Comparison of ENCODE assay signal across 16 cellular contexts in genomic region chr10:104054430-104054829, GRCh38. TPM values are rescaled to one million over a fixed set of nuclear protein-coding genes. Genes with fewer than 3 reads are reported as not detected.
DNase-seq lines count a peak whose midpoint lies in the region; TF ChIP-seq lines count a peak whose summit lies in the region.
"Had no signal": no experiment of that assay in that cellular context is flagged by ENCODE, and none has a peak within 500 bp of the region (broad histone marks: within the 10 kb centered on the region; RNA-seq: fewer than 3 reads in every experiment).

No MANE protein-coding gene starts in this region.

- H3K27ac ChIP-seq in H9 (ENCODE audit: insufficient read length, low read depth, low read length) = no peak overlapping the region
- H3K27ac ChIP-seq: neural progenitor cell had no signal

- no peak overlapping the region for H2BK120ac ChIP-seq in H9 (ENCODE audit: low read depth, low read length, poor library complexity, severe bottlenecking)

- H3K36me3 Mint-ChIP-seq in H9 (ENCODE audit: insufficient read depth in 1 of 3, low read depth in 3 of 3) (no peaks in the 10 kb centered on the region), Calu3 (ENCODE audit: insufficient read depth, unreplicated experiment) (no peaks in the 10 kb centered on the region)
- H3K36me3 Mint-ChIP-seq: neural progenitor cell had no signal

- H2BK15ac ChIP-seq in H9 (ENCODE audit: low read depth, low read length) = no peak overlapping the region

- H3K9ac ChIP-seq in H9 (ENCODE audit: extremely low read depth, insufficient read length, low read length) = no peak overlapping the region
- H3K9ac ChIP-seq: neural progenitor cell had no signal

- no peaks in the 10 kb centered on the region for H3K23me2 ChIP-seq in H9 (ENCODE audit: insufficient read length, low read depth, low read length, poor library complexity, severe bottlenecking)

- H3K4me3 Mint-ChIP-seq in H9 (no peak overlapping the region), Calu3 (ENCODE audit: low read depth, unreplicated experiment) (no peak overlapping the region)
- H3K4me3 Mint-ChIP-seq: activated T-cell treated with anti-CD3 and anti-CD28 coated beads, Interleukin-2, amount 50 U/mL, for 24 hours; IgD-negative memory B cell; neural progenitor cell had no signal

- H3K27ac Mint-ChIP-seq in H9 = peak overlapping the region; percentile 6 to 76 (median 75); a peak in 4 of 7 replicates
- no peak overlapping the region for H3K27ac Mint-ChIP-seq in Calu3 (ENCODE audit: unreplicated experiment)
- H3K27ac Mint-ChIP-seq: activated T-cell treated with anti-CD3 and anti-CD28 coated beads, Interleukin-2, amount 50 U/mL, for 24 hours; neural progenitor cell had no signal

- H3K9me3 ChIP-seq in H9 (ENCODE audit: control insufficient read depth, low read depth, low read length) = no peaks in the 10 kb centered on the region
- H3K9me3 ChIP-seq: transverse colon had no signal

- CTCF ChIA-PET in HEK293T (lab: Yijun Ruan, JAX) = no interaction called here
- CTCF ChIA-PET in Calu3 (lab: Charles Lee) = no interaction called here

- no peak overlapping the region for H2AK5ac ChIP-seq in H9 (ENCODE audit: insufficient read length, low read length)

- H3T11ph ChIP-seq in H9 (ENCODE audit: low read length) = no peak overlapping the region

- H4K91ac ChIP-seq in H9 (ENCODE audit: insufficient read length, low read depth, low read length) = no peak overlapping the region

- no CpG with 5 or more reads among the region's 8 CpGs for WGBS in H9 (ENCODE audit: extremely low coverage, insufficient read length, low lambda C conversion rate)

- H3K56ac ChIP-seq in H9 (ENCODE audit: insufficient read length, low read depth, low read length) = no peak overlapping the region

- H3K27me3 ChIP-seq in H9 (ENCODE audit: insufficient read depth, low read length) = no peaks in the 10 kb centered on the region; the same call in 1 of the 2 replicates
- H3K27me3 ChIP-seq: neural progenitor cell, transverse colon had no signal

- H3K4ac ChIP-seq in H9 (ENCODE audit: low read depth, low read length) = no peak overlapping the region

- no peak overlapping the region for H2BK5ac ChIP-seq in H9 (ENCODE audit: insufficient read length, low read length)

- no peaks in the 10 kb centered on the region for H3K79me1 ChIP-seq in H9 (ENCODE audit: insufficient read depth, low read depth, low read length, poor library complexity, severe bottlenecking)

- H4K5ac ChIP-seq in H9 (ENCODE audit: insufficient read length, low read depth, low read length) = no peak overlapping the region

- H3K27me3 Mint-ChIP-seq in H9 (ENCODE audit: low read depth) (peaks cover 1% of the 10 kb centered on the region), Calu3 (ENCODE audit: unreplicated experiment) (no peaks in the 10 kb centered on the region)
- H3K27me3 Mint-ChIP-seq: activated T-cell treated with anti-CD3 and anti-CD28 coated beads, Interleukin-2, amount 50 U/mL, for 24 hours; IgD-negative memory B cell had no signal

- TF ChIP-seq CTCF in H9 (conservative IDR thresholded peaks at IDR 0.05) (no peak), foreskin fibroblast (IDR thresholded peaks at IDR 0.05; ENCODE audit: low read depth, low read length) (no peak), Calu3 (IDR thresholded peaks at IDR 0.05; ENCODE audit: unreplicated experiment) (no peak)

- H3K18ac ChIP-seq in H9 (ENCODE audit: insufficient read length, low read depth, low read length) = no peak overlapping the region

- H3K4me2 ChIP-seq in H9 (ENCODE audit: insufficient read depth, insufficient read length, low read length) = no peak overlapping the region
- H3K4me2 ChIP-seq: neural progenitor cell had no signal

- H3K23ac ChIP-seq in H9 (ENCODE audit: insufficient read length, low read depth, low read length) = no peak overlapping the region

- no TSS peak for BruUV-seq in Calu3 (replicated peaks; lab: Mats Ljungman, UMichigan)

- no peaks in the 10 kb centered on the region for H3K79me2 ChIP-seq in H9 (ENCODE audit: insufficient read depth, low read length)

- POLR2A ChIA-PET in HEK293T (lab: Yijun Ruan, JAX) = no interaction called here

- H3K9me3 Mint-ChIP-seq in H9 = no peaks in the 10 kb centered on the region
- H3K9me3 Mint-ChIP-seq in Calu3 (ENCODE audit: low read depth, unreplicated experiment) = no peaks in the 10 kb centered on the region
- H3K9me3 Mint-ChIP-seq: activated T-cell treated with anti-CD3 and anti-CD28 coated beads, Interleukin-2, amount 50 U/mL, for 24 hours; IgD-negative memory B cell; neural progenitor cell had no signal

- H3K4me3 ChIP-seq in foreskin fibroblast (ENCODE audit: low read depth in 1 of 2, low read length in 2 of 2) = no peak overlapping the region
- H3K4me3 ChIP-seq: neural progenitor cell, skin epidermis, transverse colon had no signal

- H3K4me1 Mint-ChIP-seq in H9 = peaks cover 29 to 32% of the 10 kb centered on the region in 2 experiments
- H3K4me1 Mint-ChIP-seq in Calu3 (ENCODE audit: low read depth, unreplicated experiment) = peaks cover 16% of the 10 kb centered on the region
- H3K4me1 Mint-ChIP-seq: IgD-negative memory B cell had no signal

- H2AFZ ChIP-seq in H9 (ENCODE audit: low read length) = no peak overlapping the region
- H2AFZ ChIP-seq: neural progenitor cell had no signal

- H3K4me1 ChIP-seq in H9 (ENCODE audit: insufficient read depth, low read length) = peaks cover 3% of the 10 kb centered on the region; the same call in 1 of the 2 replicates

- intact Hi-C loops in Calu3 (cut with micrococcal nuclease; ENCODE audit: unreplicated experiment) = no loop called here

- H3K14ac ChIP-seq in H9 (ENCODE audit: insufficient read depth, low read length) = no peak overlapping the region

- DNase-seq in A172 (ENCODE audit: low spot score) (peak; percentile 91), H9 (no peak), SW 1271 (lab: John Stamatoyannopoulos, UW) (peak; percentile 24 to 49), foreskin fibroblast (peak; percentile 69 to 85), NCI-H82 (lab: John Stamatoyannopoulos, UW) (no peak), HEK293T (ENCODE audit: extremely low spot score) (no peak), Calu3 (no peak), NCI-H2171 treated with DMSO at 0.1 percent for 48 hours (lab: John Stamatoyannopoulos, UW) (no peak)
- DNase-seq: activated T-cell treated with anti-CD3 and anti-CD28 coated beads, Interleukin-2, amount 50 U/mL, for 24 hours; DMS79 treated with DMSO at 0.1 percent for 48 hours; head of caudate nucleus; NCI-H146; transverse colon had no signal

- H2BK12ac ChIP-seq in H9 (ENCODE audit: insufficient read length, low read depth, low read length) = no peak overlapping the region

- no peak overlapping the region for H4K8ac ChIP-seq in H9 (replicated peaks; ENCODE audit: insufficient read length, low read depth, low read length)

- H2BK20ac ChIP-seq in H9 (ENCODE audit: low read depth, low read length, poor library complexity, severe bottlenecking) = no peak overlapping the region

- H4K20me1 ChIP-seq in H9 (ENCODE audit: control insufficient read depth, insufficient read depth, insufficient read length) = no peaks in the 10 kb centered on the region

TF ChIP-seq in HEK293T, 16 proteins besides CTCF, POLR2A, EP300 and RAD21:
- TF ChIP-seq LEF1 (IDR thresholded peaks at IDR 0.05; ENCODE audit: borderline replicate concordance) = no peak
- TF ChIP-seq SUZ12 (IDR thresholded peaks at IDR 0.05) = no peak
- no peak for TF ChIP-seq TARDBP (IDR thresholded peaks at IDR 0.05)
- no peak for TF ChIP-seq ELF4 (IDR thresholded peaks at IDR 0.05)
- TF ChIP-seq L3MBTL2 (conservative IDR thresholded peaks at IDR 0.05) = no peak
- no peak for TF ChIP-seq FOXM1 (IDR thresholded peaks at IDR 0.05; ENCODE audit: borderline replicate concordance)
- TF ChIP-seq SP1 (IDR thresholded peaks at IDR 0.05) = no peak
- TF ChIP-seq CTBP1 (IDR thresholded peaks at IDR 0.05; ENCODE audit: borderline replicate concordance) = no peak
- no peak for TF ChIP-seq BHLHE40 (IDR thresholded peaks at IDR 0.05; ENCODE audit: borderline replicate concordance)
- TF ChIP-seq ZNF384 (IDR thresholded peaks at IDR 0.05) = no peak

RNA-seq across cellular contexts. Expression of gene COL17A1, which starts 31.2 kb away (rescaled TPM):
- 0.79 and 2.4 TPM in 2 replicates for total RNA-seq in A172 (2014; rRNA removed; shearing (Covaris generic))
- total RNA-seq in H9 (2021) = 1.9 TPM in 2 replicates
- total RNA-seq in Calu3 (2022) = 0.73 and 1.0 TPM in 2 replicates

Comparison
In these comparisons a context has a peak if more than half of its experiments do, and no peak if none do; other contexts are left out.
1. DNase-seq: peak in A172 (single experiment), SW 1271 (2 of 2) and foreskin fibroblast (2 of 2); none in H9 (single experiment), NCI-H82 (single experiment), HEK293T (single experiment), Calu3 (single experiment) and NCI-H2171 treated with DMSO at 0.1 percent for 48 hours (single experiment).